9 cellular contexts compared by ENCODE assay signal in the genomic region with DNA sequence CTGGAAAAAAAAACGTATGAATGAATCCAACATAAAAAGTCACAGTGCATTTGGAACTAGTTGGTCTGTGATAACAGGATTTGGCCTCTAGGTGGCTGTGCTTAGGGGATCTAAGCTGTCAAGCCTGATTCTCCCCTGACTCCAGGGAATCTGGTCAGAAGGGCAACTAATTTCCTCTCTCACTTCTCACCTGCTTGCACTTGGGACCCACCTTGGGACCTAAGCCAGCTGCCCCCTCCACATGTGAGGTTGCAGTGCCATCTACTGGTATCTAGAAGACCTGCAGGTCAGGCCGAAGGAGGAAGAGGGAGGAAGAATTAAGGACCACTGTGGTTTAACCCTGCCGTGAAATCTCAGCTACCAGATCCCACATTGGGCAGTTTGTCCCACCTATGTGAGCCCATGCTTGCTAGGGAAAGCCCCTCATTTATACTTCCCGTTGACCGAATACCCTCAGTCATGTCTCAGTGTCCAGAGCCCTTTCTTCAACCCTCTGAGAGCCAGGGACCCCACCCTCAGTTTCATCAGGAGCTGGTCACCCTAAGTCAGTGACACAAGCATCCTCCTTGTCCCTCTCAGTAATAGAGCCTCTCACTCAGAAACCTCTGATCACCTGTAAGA. TPM values are rescaled to one million over a fixed set of nuclear protein-coding genes. Genes with fewer than 3 reads are reported as not detected.
DNase-seq lines count a peak whose midpoint lies in the region; ATAC-seq, FAIRE-seq and TF ChIP-seq lines count a peak whose summit lies in the region.
"Had no signal": no experiment of that assay in that cellular context is flagged by ENCODE, and none has a peak within 500 bp of the region (broad histone marks: within the 10 kb centered on the region; RNA-seq: fewer than 3 reads in every experiment).

No MANE protein-coding gene starts in this region.

- peaks cover 5% of the 10 kb centered on the region for H3K27me3 Mint-ChIP-seq in osteocyte (ENCODE audit: unreplicated experiment)
- H3K27me3 Mint-ChIP-seq: activated naive CD8-positive, alpha-beta T cell had no signal

- FAIRE-seq in urothelium cell line (lab: Jason Lieb, UNC): peak; percentile 5

- no peak for TF ChIP-seq EP300 in Ishikawa (IDR thresholded peaks at IDR 0.05; ENCODE audit: borderline replicate concordance)

- no peaks in the 10 kb centered on the region for H3K36me3 Mint-ChIP-seq in osteocyte (ENCODE audit: unreplicated experiment)
- H3K36me3 Mint-ChIP-seq: activated naive CD8-positive, alpha-beta T cell had no signal

- no peaks in the 10 kb centered on the region for H3K9me3 ChIP-seq in Peyer's patch

- H3K4me3 Mint-ChIP-seq in osteocyte (ENCODE audit: unreplicated experiment): no peak overlapping the region
- H3K4me3 Mint-ChIP-seq: activated naive CD8-positive, alpha-beta T cell had no signal

- no peaks in the 10 kb centered on the region for H3K36me3 ChIP-seq in Peyer's patch

- no peaks in the 10 kb centered on the region for H3K9me3 Mint-ChIP-seq in osteocyte (ENCODE audit: unreplicated experiment)

- peaks cover 40% of the 10 kb centered on the region for H3K4me1 Mint-ChIP-seq in osteocyte (ENCODE audit: unreplicated experiment)

- H3K27ac ChIP-seq in Peyer's patch: no peak overlapping the region

- peak; percentile 97 for TF ChIP-seq RAD21 in Ishikawa (IDR thresholded peaks at IDR 0.05; ENCODE audit: low read depth)

- no peak overlapping the region for H3K27ac Mint-ChIP-seq in osteocyte (ENCODE audit: unreplicated experiment)
- H3K27ac Mint-ChIP-seq: activated naive CD8-positive, alpha-beta T cell had no signal

- DNase-seq in DMS79 (lab: John Stamatoyannopoulos, UW): peak; percentile 62
- peak; percentile 37 to 80 (median 67) for DNase-seq in Peyer's patch
- peak; percentile 22 for DNase-seq in activated T-helper 1 cell treated with Interleukin-2 at 50 U/mL for 16 hours (ENCODE audit: low read depth)
- peak; percentile 54 for DNase-seq in fibroblast of villous mesenchyme (ENCODE audit: low read depth)
- no peak for DNase-seq in osteocyte (ENCODE audit: extremely low spot score, unreplicated experiment)
- peak; percentile 68 for DNase-seq in urothelium cell line (ENCODE audit: low spot score)

- TF ChIP-seq CTCF in Peyer's patch (IDR thresholded peaks at IDR 0.05) (peak; percentile 45 to 96 (median 88)), fibroblast of villous mesenchyme (IDR thresholded peaks at IDR 0.05; ENCODE audit: insufficient read depth, low read depth, low read length) (peak; percentile 99), osteocyte (IDR thresholded peaks at IDR 0.05) (peak; percentile 99)

- TF ChIP-seq POLR2A in Peyer's patch (IDR thresholded peaks at IDR 0.05): no peak

- H3K27me3 ChIP-seq in Peyer's patch: no peaks in the 10 kb centered on the region

- H3K4me3 ChIP-seq in Peyer's patch: no peak overlapping the region
- no peak overlapping the region for H3K4me3 ChIP-seq in fibroblast of villous mesenchyme (ENCODE audit: low read depth, low read length)

- H3K4me1 ChIP-seq in Peyer's patch: no peaks in the 10 kb centered on the region

- ATAC-seq in GM21515 (IDR thresholded peaks at IDR 0.05; ENCODE audit: unreplicated experiment): peak; percentile 92

TF ChIP-seq in Ishikawa, 13 proteins besides CTCF, POLR2A, EP300 and RAD21:
- TF ChIP-seq NFIC (IDR thresholded peaks at IDR 0.05): peak; percentile 88
- no peak for TF ChIP-seq REST (IDR thresholded peaks at IDR 0.05; ENCODE audit: low read depth)
TF ChIP-seq in Ishikawa: peak in this region for 1.

RNA-seq across cellular contexts. Expression of gene CAVIN3, which starts 33.2 kb away (rescaled TPM):
- total RNA-seq in Peyer's patch: 10 to 100 TPM in 3 of 4 donors, 1 to 10 TPM in 1; 6.5 to 40.4 (median 17.2) TPM
- total RNA-seq in fibroblast of villous mesenchyme: 142 and 374 TPM in 2 replicates
- 30.7 and 32.0 TPM in 2 replicates for total RNA-seq in osteocyte

RNA-seq across cellular contexts. Expression of gene SMPD1, which starts 36.8 kb away (rescaled TPM):
- 10 to 100 TPM; 11.6 to 78.3 (median 55.7) TPM for total RNA-seq in Peyer's patch
- 35.0 and 37.7 TPM in 2 replicates for total RNA-seq in fibroblast of villous mesenchyme
- 93.0 and 106 TPM in 2 replicates for total RNA-seq in osteocyte
